In the genomic region with DNA sequence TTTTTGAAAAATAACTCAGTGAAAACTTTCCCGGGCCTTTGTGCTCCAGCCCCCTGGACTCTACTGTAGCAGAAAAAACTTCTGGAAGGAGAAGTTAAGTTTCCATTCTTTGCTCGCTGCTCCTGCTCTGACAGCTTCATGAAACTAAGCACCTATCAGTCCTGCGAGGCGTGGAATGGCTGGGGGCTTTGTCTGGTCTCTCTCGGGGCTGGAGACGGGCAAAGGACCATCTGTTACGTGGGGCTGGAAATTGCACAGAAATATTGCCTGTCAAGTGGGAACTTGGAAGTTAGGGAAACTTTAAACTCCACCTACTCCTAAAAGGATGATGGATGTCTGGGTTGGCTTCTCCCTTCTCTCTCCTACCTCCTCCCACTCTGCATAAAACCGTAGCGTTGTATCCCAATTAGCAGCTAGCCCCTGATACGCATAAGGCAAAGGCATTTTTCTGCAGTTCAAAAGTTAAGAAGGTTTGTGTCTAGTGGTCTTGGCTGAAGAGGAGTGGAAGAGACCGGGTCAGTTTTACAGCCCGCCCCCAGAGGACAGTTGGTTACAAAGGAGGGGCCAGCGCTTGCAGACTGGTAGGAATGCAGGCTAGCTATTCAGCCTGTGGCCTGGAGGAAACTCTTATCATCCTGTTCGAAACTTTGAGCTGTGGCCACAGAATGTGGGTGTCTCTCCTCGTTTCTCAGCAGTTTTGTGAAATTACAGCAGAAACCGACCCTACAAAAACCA, we compare ENCODE assay signal across 8 cellular contexts. TPM values are rescaled to one million over a fixed set of nuclear protein-coding genes. Genes with fewer than 3 reads are reported as not detected.
A peak's percentile ranks its signal among the peaks of the same experiment; 100 is the strongest.
DNase-seq lines count a peak whose midpoint lies in the region; ATAC-seq and TF ChIP-seq lines count a peak whose summit lies in the region.

No MANE protein-coding gene starts in this region.

- BruUV-seq in Calu3 (replicated peaks; lab: Mats Ljungman, UMichigan) = no TSS peak

- CTCF ChIA-PET in Calu3 (lab: Charles Lee) = no interaction called here

- H3K27ac ChIP-seq in heart left ventricle = peak overlapping the region; percentile 83 to 96 (median 90)

- H3K27me3 Mint-ChIP-seq in T-helper 2 cell treated with Interferon-gamma antibody and Interleukin-4, amounts not matched to agents 5 μg/mL and 100 μg/mL, for 36 hours (ENCODE audit: low read depth) = peaks cover 26% of the 10 kb centered on the region
- no peaks in the 10 kb centered on the region for H3K27me3 Mint-ChIP-seq in Calu3 (ENCODE audit: unreplicated experiment)

- no peak overlapping the region for H3K4me3 Mint-ChIP-seq in T-helper 2 cell treated with Interferon-gamma antibody and Interleukin-4, amounts not matched to agents 5 μg/mL and 100 μg/mL, for 36 hours
- H3K4me3 Mint-ChIP-seq in Calu3 (ENCODE audit: low read depth, unreplicated experiment) = no peak overlapping the region

- H3K9me3 Mint-ChIP-seq in T-helper 2 cell treated with Interferon-gamma antibody and Interleukin-4, amounts not matched to agents 5 μg/mL and 100 μg/mL, for 36 hours = no peaks in the 10 kb centered on the region
- H3K9me3 Mint-ChIP-seq in Calu3 (ENCODE audit: low read depth, unreplicated experiment) = peaks cover 7% of the 10 kb centered on the region

- H3K4me3 ChIP-seq in heart left ventricle = peak overlapping the region; percentile 69 to 93 (median 81)

- TF ChIP-seq POLR2A in heart left ventricle (IDR thresholded peaks at IDR 0.05) = no peak

- H3K36me3 ChIP-seq in heart left ventricle = peaks cover 0 to 19% (median 0%) of the 10 kb centered on the region in 9 donors

- DNase-seq in ELF-1 (ENCODE audit: low read depth, low spot score) = peak; percentile 81
- peak; percentile 9 for DNase-seq in T1000 (lab: John Stamatoyannopoulos, UW)
- peak in 4 of 5 donors; percentile 62 to 71 (median 65) for DNase-seq in heart left ventricle
- DNase-seq in pons (ENCODE audit: low spot score) = peak; percentile 71
- DNase-seq in T-helper 2 cell treated with Interferon-gamma antibody and Interleukin-4, amounts not matched to agents 5 μg/mL and 100 μg/mL, for 36 hours (ENCODE audit: low spot score) = no peak
- DNase-seq in Calu3 = no peak

- no peaks in the 10 kb centered on the region for H3K9me3 ChIP-seq in heart left ventricle

- H3K27ac Mint-ChIP-seq in T-helper 2 cell treated with Interferon-gamma antibody and Interleukin-4, amounts not matched to agents 5 μg/mL and 100 μg/mL, for 36 hours = no peak overlapping the region
- no peak overlapping the region for H3K27ac Mint-ChIP-seq in Calu3 (ENCODE audit: unreplicated experiment)

- no peaks in the 10 kb centered on the region for H3K4me1 Mint-ChIP-seq in T-helper 2 cell treated with Interferon-gamma antibody and Interleukin-4, amounts not matched to agents 5 μg/mL and 100 μg/mL, for 36 hours (ENCODE audit: low read depth)
- no peaks in the 10 kb centered on the region for H3K4me1 Mint-ChIP-seq in Calu3 (ENCODE audit: low read depth, unreplicated experiment)

- 0 to 1% (median 1%) methylated on average over 16 of the region's 16 CpGs for WGBS in heart left ventricle, 4 donors

- H3K36me3 Mint-ChIP-seq in T-helper 2 cell treated with Interferon-gamma antibody and Interleukin-4, amounts not matched to agents 5 μg/mL and 100 μg/mL, for 36 hours (ENCODE audit: low read depth) = no peaks in the 10 kb centered on the region
- no peaks in the 10 kb centered on the region for H3K36me3 Mint-ChIP-seq in Calu3 (ENCODE audit: insufficient read depth, unreplicated experiment)

- peaks cover 3 to 46% (median 18%) of the 10 kb centered on the region in 12 donors for H3K4me1 ChIP-seq in heart left ventricle

- intact Hi-C loops in heart left ventricle (cut with DNase I) (loop anchor here (5.0 to 10.0 kb wide), 7 partner anchors 184 to 494 kb away; no protein-coding TSS in a partner anchor), Calu3 (cut with micrococcal nuclease; ENCODE audit: unreplicated experiment) (no loop called here)

- ATAC-seq in heart left ventricle (peak; percentile 68 to 83 (median 74)), GM18858 (IDR thresholded peaks at IDR 0.05; ENCODE audit: unreplicated experiment) (no peak), HG02642 (IDR thresholded peaks at IDR 0.05; ENCODE audit: poor library complexity, unreplicated experiment) (no peak)

- H3K27me3 ChIP-seq in heart left ventricle = peaks cover 0 to 14% (median 0%) of the 10 kb centered on the region in 9 donors

- TF ChIP-seq CTCF in heart left ventricle (IDR thresholded peaks at IDR 0.05) (peak in 6 of 12 donors; percentile 29 to 47 (median 37)), Calu3 (IDR thresholded peaks at IDR 0.05; ENCODE audit: unreplicated experiment) (no peak)

RNA-seq across cellular contexts. Expression of a gene that starts 1.2 kb away (rescaled TPM):
- total RNA-seq in heart left ventricle (10 to 100 TPM; 17.6 to 27.6 (median 24.5) TPM), Calu3 (2022) (not detected in 2 replicates)
- 10 to 100 TPM in 1 of 2 donors, 1 to 10 TPM in 1; 8.7 to 13.2 TPM for polyA plus RNA-seq in heart left ventricle

Comparison
In these comparisons a context has a peak if more than half of its experiments do, and no peak if none do; other contexts are left out.
1. DNase-seq: peak in ELF-1 (single experiment), T1000 (single experiment), heart left ventricle (4 of 5) and pons (single experiment); none in T-helper 2 cell treated with Interferon-gamma antibody and Interleukin-4, amounts not matched to agents 5 μg/mL and 100 μg/mL, for 36 hours (single experiment) and Calu3 (single experiment).
2. ATAC-seq: peak in heart left ventricle (4 of 4); none in GM18858 (single experiment) and HG02642 (single experiment).
3. RNA of a gene that starts 1.2 kb away (total RNA-seq): 17.6 to 27.6 TPM in heart left ventricle; not detected in Calu3; every median in the first group is over 10 times any median in the second.